Comparison of ENCODE assay signal across 19 cellular contexts in genomic region chr14:36300337-36300736, GRCh38. TPM values are rescaled to one million over a fixed set of nuclear protein-coding genes. Genes with fewer than 3 reads are reported as not detected.
DNase-seq lines count a peak whose midpoint lies in the region; ATAC-seq and TF ChIP-seq lines count a peak whose summit lies in the region.
"Had no signal": no experiment of that assay in that cellular context is flagged by ENCODE, and none has a peak within 500 bp of the region (broad histone marks: within the 10 kb centered on the region; RNA-seq: fewer than 3 reads in every experiment).

No MANE protein-coding gene starts in this region.

- peaks cover 6% of the 10 kb centered on the region for H4K20me1 ChIP-seq in osteoblast (ENCODE audit: insufficient read depth, low read length)

- H3K4me2 ChIP-seq in osteoblast (ENCODE audit: insufficient read depth, low read length): no peak overlapping the region

- no peaks in the 10 kb centered on the region for H3K79me2 ChIP-seq in osteoblast (ENCODE audit: insufficient read depth, low read length)

- no peak overlapping the region for H3K27ac ChIP-seq in osteoblast (ENCODE audit: low read depth, low read length)
- H3K27ac ChIP-seq: esophagus squamous epithelium, heart right ventricle, tibial nerve had no signal

- H3K4me3 ChIP-seq in osteoblast (ENCODE audit: insufficient read depth, low read length): no peak overlapping the region
- H3K4me3 ChIP-seq: esophagus squamous epithelium, heart right ventricle, tibial nerve had no signal

- peaks cover 38% of the 10 kb centered on the region for H3K36me3 ChIP-seq in osteoblast (ENCODE audit: insufficient read depth, low read length)

- TF ChIP-seq CTCF in osteoblast (IDR thresholded peaks at IDR 0.05; ENCODE audit: extremely low read depth, low read depth, low read length): no peak

- peak; percentile 33 for DNase-seq in dermis blood vessel endothelial cell
- DNase-seq in osteoblast (ENCODE audit: insufficient read length, low spot score, missing footprints): peak; percentile 1
- no peak for DNase-seq in NCI-H128 (lab: John Stamatoyannopoulos, UW; ENCODE audit: unreplicated experiment)
- no peak for DNase-seq in HuH-7.5 (ENCODE audit: low spot score)
- no peak for DNase-seq in GDM1 (lab: John Stamatoyannopoulos, UW)
- DNase-seq: activated naive CD8-positive, alpha-beta T cell treated with anti-CD3 and anti-CD28 coated beads, Interleukin-2, amount 10 ng/mL, durations not matched to agents 7 days and 5 days; BE2C; esophagus squamous epithelium; heart right ventricle; islet precursor cell; Kasumi-1; NCI-H187; SHP77; stimulated activated CD4-positive, alpha-beta T cell treated with anti-CD3 and anti-CD28 coated beads, Interleukin-15, amount 100 ng/mL, for 24 hours; stimulated activated naive CD4-positive, alpha-beta T cell had no signal

- H3K9me3 ChIP-seq in osteoblast (ENCODE audit: low read depth, low read length): no peaks in the 10 kb centered on the region
- H3K9me3 ChIP-seq: BE2C, esophagus squamous epithelium, heart right ventricle, tibial nerve had no signal

- peak; percentile 78 for ATAC-seq in GM18868 (IDR thresholded peaks at IDR 0.05; ENCODE audit: unreplicated experiment)
- peak; percentile 66 for ATAC-seq in HG03442 (IDR thresholded peaks at IDR 0.05; ENCODE audit: unreplicated experiment)
- no peak for ATAC-seq in HG02973 (IDR thresholded peaks at IDR 0.05; ENCODE audit: unreplicated experiment)
- ATAC-seq: heart right ventricle had no signal

- H3K27me3 ChIP-seq in osteoblast (ENCODE audit: insufficient read depth, low read length): no peaks in the 10 kb centered on the region
- H3K27me3 ChIP-seq: BE2C, esophagus squamous epithelium, heart right ventricle, tibial nerve had no signal

- no peak overlapping the region for H2AFZ ChIP-seq in osteoblast (ENCODE audit: low read length)

- H3K4me1 ChIP-seq in osteoblast (ENCODE audit: insufficient read depth, low read length): peaks cover 5% of the 10 kb centered on the region
- H3K4me1 ChIP-seq: BE2C, esophagus squamous epithelium, heart right ventricle, tibial nerve had no signal

RNA-seq across cellular contexts. Expression of gene MBIP, which starts 20.1 kb away (rescaled TPM):
- 5.8 and 8.3 TPM in 2 replicates for total RNA-seq in dermis blood vessel endothelial cell
- total RNA-seq in osteoblast: 17.4 and 20.9 TPM in 2 replicates

Comparison
In these comparisons a context has a peak if more than half of its experiments do, and no peak if none do; other contexts are left out.
1. DNase-seq: peak in dermis blood vessel endothelial cell (single experiment) and osteoblast (single experiment); none in NCI-H128 (single experiment), HuH-7.5 (single experiment) and GDM1 (single experiment).